ENCODE assay signal across 24 cellular contexts in genomic region chr1:233478611-233479010, GRCh38.
"Had no signal": no experiment of that assay in that cellular context is flagged by ENCODE, and none has a peak within 500 bp of the region (broad histone marks: within the 10 kb centered on the region; RNA-seq: fewer than 3 reads in every experiment).

No MANE protein-coding gene starts in this region.

- ATAC-seq: activated CD8-positive, alpha-beta T cell treated with anti-CD3 and anti-CD28 coated beads for 36 hours; activated T-cell treated with anti-CD3 and anti-CD28 coated beads, Interleukin-2, amount 50 U/mL, for 4 hours; activated T-helper 17 cell treated with anti-CD3 and anti-CD28 coated beads, Interleukin-2, amount 50 U/mL, for 72 hours; foreskin keratinocyte; gastrocnemius medialis; heart right ventricle; T-helper 17 cell; WTC11 had no signal

- DNase-seq: activated CD4-positive, alpha-beta T cell treated with anti-CD3 and anti-CD28 coated beads for 48 hours; activated CD4-positive, alpha-beta T cell treated with anti-CD3 and anti-CD28 coated beads, Interleukin-2, amount 50 U/mL, for 1 hour; activated CD4-positive, alpha-beta T cell treated with anti-CD3 and anti-CD28 coated beads, Interleukin-2, amount 50 U/mL, for 48 hours; activated CD8-positive, alpha-beta memory T cell treated with anti-CD3 and anti-CD28 coated beads for 24 hours; activated CD8-positive, alpha-beta T cell treated with anti-CD3 and anti-CD28 coated beads for 36 hours; activated effector memory CD4-positive, alpha-beta T cell treated with Interleukin-2 at 50 U/mL for 16 hours; activated gamma-delta T cell treated with Interleukin-2 at 50 U/mL for 16 hours; activated naive CD4-positive, alpha-beta T cell treated with anti-CD3 and anti-CD28 coated beads, Interleukin-2, amount 50 U/mL, for 16 hours; activated naive CD4-positive, alpha-beta T cell treated with Interleukin-2 at 50 U/mL for 16 hours; activated T-cell treated with anti-CD3 and anti-CD28 coated beads, Interleukin-2, amount 50 U/mL, for 4 hours; amniotic stem cell; anterior cingulate cortex; cerebellar nuclear complex; colonic mucosa; effector memory CD4-positive, alpha-beta T cell; erythroblast; foreskin keratinocyte; gastrocnemius medialis; heart right ventricle; T-helper 1 cell; T-helper 17 cell; T1000 had no signal
